20 cellular contexts compared by ENCODE assay signal in genomic region chr4:108099838-108100237, GRCh38.
DNase-seq lines count a peak whose midpoint lies in the region; ATAC-seq and TF ChIP-seq lines count a peak whose summit lies in the region.
"Had no signal": no experiment of that assay in that cellular context is flagged by ENCODE, and none has a peak within 500 bp of the region (broad histone marks: within the 10 kb centered on the region; RNA-seq: fewer than 3 reads in every experiment).

No MANE protein-coding gene starts in this region.

- TF ChIP-seq CTCF in A673 (conservative IDR thresholded peaks at IDR 0.05; ENCODE audit: low read depth, low read length) = no peak

- H3K36me3 Mint-ChIP-seq in activated T-cell treated with anti-CD3 and anti-CD28 coated beads, Interleukin-2, amount 50 U/mL, for 4 hours (ENCODE audit: insufficient read depth) = peaks cover 42% of the 10 kb centered on the region
- peaks cover 74% of the 10 kb centered on the region for H3K36me3 Mint-ChIP-seq in activated T-helper 2 cell treated with anti-CD3 and anti-CD28 coated beads, Interferon-gamma antibody, Interleukin-2, Interleukin-4, amounts not matched to agents 10 μg/mL and 5 μg/mL and 100 μg/mL, durations not matched to agents 14 hours and 24 hours and 36 hours (ENCODE audit: low read depth)
- H3K36me3 Mint-ChIP-seq in stimulated activated effector memory CD8-positive, alpha-beta T cell treated with anti-CD3 and anti-CD28 coated beads, Interleukin-12 subunit alpha, Interleukin-12 subunit beta, amount 100 ng/mL, for 72 hours = no peaks in the 10 kb centered on the region

- ATAC-seq in activated T-cell treated with anti-CD3 and anti-CD28 coated beads, Interleukin-2, amount 50 U/mL, for 4 hours = peak; percentile 73
- ATAC-seq in stimulated activated effector memory CD8-positive, alpha-beta T cell treated with anti-CD3 and anti-CD28 coated beads, Interleukin-12 subunit alpha, Interleukin-12 subunit beta, amount 100 ng/mL, for 72 hours = peak; percentile 66
- ATAC-seq: HepG2, Right ventricle myocardium inferior had no signal

- H3K27ac ChIP-seq in A673 (ENCODE audit: low read depth, low read length, poor library complexity, severe bottlenecking) = no peak overlapping the region
- H3K27ac ChIP-seq: BLaER1 treated with 17β-estradiol and CSF1 and Interleukin-3, amounts not matched to agents 10 nM and 100 nM had no signal

- H3K4me3 Mint-ChIP-seq in activated T-cell treated with anti-CD3 and anti-CD28 coated beads, Interleukin-2, amount 50 U/mL, for 4 hours = no peak overlapping the region
- H3K4me3 Mint-ChIP-seq in activated T-helper 2 cell treated with anti-CD3 and anti-CD28 coated beads, Interferon-gamma antibody, Interleukin-2, Interleukin-4, amounts not matched to agents 10 μg/mL and 5 μg/mL and 100 μg/mL, durations not matched to agents 14 hours and 24 hours and 36 hours (ENCODE audit: low read depth) = no peak overlapping the region
- H3K4me3 Mint-ChIP-seq in stimulated activated effector memory CD8-positive, alpha-beta T cell treated with anti-CD3 and anti-CD28 coated beads, Interleukin-12 subunit alpha, Interleukin-12 subunit beta, amount 100 ng/mL, for 72 hours = no peak overlapping the region
- H3K4me3 Mint-ChIP-seq: HFFc6 had no signal

- BruUV-seq in A673 (replicated peaks; lab: Mats Ljungman, UMichigan) = no TSS peak

- peak overlapping the region; percentile 50 for H3K27ac Mint-ChIP-seq in activated T-helper 2 cell treated with anti-CD3 and anti-CD28 coated beads, Interferon-gamma antibody, Interleukin-2, Interleukin-4, amounts not matched to agents 10 μg/mL and 5 μg/mL and 100 μg/mL, durations not matched to agents 14 hours and 24 hours and 36 hours
- H3K27ac Mint-ChIP-seq in stimulated activated effector memory CD8-positive, alpha-beta T cell treated with anti-CD3 and anti-CD28 coated beads, Interleukin-12 subunit alpha, Interleukin-12 subunit beta, amount 100 ng/mL, for 72 hours = no peak overlapping the region
- H3K27ac Mint-ChIP-seq: HFFc6 had no signal

- CTCF ChIA-PET in A673 (lab: Charles Lee) = no interaction called here

- H3K36me3 ChIP-seq in A673 (ENCODE audit: insufficient read depth, low read length, poor library complexity, severe bottlenecking) = no peaks in the 10 kb centered on the region

- H3K27me3 ChIP-seq in A673 (replicated peaks; ENCODE audit: insufficient read depth, low read depth, low read length, poor library complexity) = no peaks in the 10 kb centered on the region
- H3K27me3 ChIP-seq: BLaER1 treated with 17β-estradiol and CSF1 and Interleukin-3, amounts not matched to agents 10 nM and 100 nM had no signal

- DNase-seq in activated T-cell treated with anti-CD3 and anti-CD28 coated beads, Interleukin-2, amount 50 U/mL, for 4 hours = no peak
- DNase-seq in activated T-cell treated with anti-CD3 and anti-CD28 coated beads for 4 hours = no peak
- DNase-seq in MV-4-11 (lab: John Stamatoyannopoulos, UW) = peak; percentile 4
- no peak for DNase-seq in activated T-helper 2 cell treated with anti-CD3 and anti-CD28 coated beads, Interferon-gamma antibody, Interleukin-2, Interleukin-4, amounts not matched to agents 10 μg/mL and 5 μg/mL and 100 μg/mL, durations not matched to agents 14 hours and 24 hours and 36 hours (ENCODE audit: low spot score)
- no peak for DNase-seq in stimulated activated effector memory CD8-positive, alpha-beta T cell treated with anti-CD3 and anti-CD28 coated beads, Interleukin-12 subunit alpha, Interleukin-12 subunit beta, amount 100 ng/mL, for 72 hours (ENCODE audit: low spot score in 2 of 2)
- DNase-seq in germinal center (ENCODE audit: low spot score) = no peak
- no peak for DNase-seq in A673 (ENCODE audit: low spot score)
- no peak for DNase-seq in stimulated activated CD4-positive, alpha-beta T cell treated with anti-CD3 and anti-CD28 coated beads, Interleukin-1b, Interleukin-23, amount 100 ng/mL, for 48 hours
- DNase-seq: DMS79 treated with DMSO at 0.1 percent for 48 hours, H7, HFFc6, KBM-7, NCI-H1417, NCI-H187, NCI-H2107, NCI-H510A treated with DMSO at 0.1 percent for 48 hours, NCI-H774 had no signal

- intact Hi-C loops in activated T-helper 2 cell treated with anti-CD3 and anti-CD28 coated beads, Interferon-gamma antibody, Interleukin-2, Interleukin-4, amounts not matched to agents 10 μg/mL and 5 μg/mL and 100 μg/mL, durations not matched to agents 14 hours and 24 hours and 36 hours (cut with micrococcal nuclease) = loop anchor here (1.0 to 2.0 kb wide), 2 partner anchors 8 to 17 kb away; no protein-coding TSS in a partner anchor
- intact Hi-C loops in A673 (cut with micrococcal nuclease; ENCODE audit: unreplicated experiment) = no loop called here

- no peaks in the 10 kb centered on the region for H3K9me3 ChIP-seq in A673 (ENCODE audit: low read depth, low read length, poor library complexity, severe bottlenecking)
- H3K9me3 ChIP-seq: BLaER1 treated with 17β-estradiol and CSF1 and Interleukin-3, amounts not matched to agents 10 nM and 100 nM had no signal

- peaks cover 89% of the 10 kb centered on the region for H3K4me1 Mint-ChIP-seq in activated T-cell treated with anti-CD3 and anti-CD28 coated beads, Interleukin-2, amount 50 U/mL, for 4 hours (ENCODE audit: low read depth)
- H3K4me1 Mint-ChIP-seq in activated T-helper 2 cell treated with anti-CD3 and anti-CD28 coated beads, Interferon-gamma antibody, Interleukin-2, Interleukin-4, amounts not matched to agents 10 μg/mL and 5 μg/mL and 100 μg/mL, durations not matched to agents 14 hours and 24 hours and 36 hours (ENCODE audit: low read depth) = peaks cover 70% of the 10 kb centered on the region
- no peaks in the 10 kb centered on the region for H3K4me1 Mint-ChIP-seq in stimulated activated effector memory CD8-positive, alpha-beta T cell treated with anti-CD3 and anti-CD28 coated beads, Interleukin-12 subunit alpha, Interleukin-12 subunit beta, amount 100 ng/mL, for 72 hours

- H3K4me3 ChIP-seq in A673 (ENCODE audit: low read depth, low read length, poor library complexity, severe bottlenecking) = no peak overlapping the region
- H3K4me3 ChIP-seq: BLaER1 treated with 17β-estradiol and CSF1 and Interleukin-3, amounts not matched to agents 10 nM and 100 nM had no signal

- H3K4me1 ChIP-seq in A673 (ENCODE audit: insufficient read depth, low read length, poor library complexity, severe bottlenecking) = no peaks in the 10 kb centered on the region

- POLR2A ChIA-PET in A673 (lab: Charles Lee; ENCODE audit: low non-redundant PET) = no interaction called here

- no peaks in the 10 kb centered on the region for H3K27me3 Mint-ChIP-seq in activated T-cell treated with anti-CD3 and anti-CD28 coated beads, Interleukin-2, amount 50 U/mL, for 4 hours (ENCODE audit: low read depth)
- no peaks in the 10 kb centered on the region for H3K27me3 Mint-ChIP-seq in activated T-helper 2 cell treated with anti-CD3 and anti-CD28 coated beads, Interferon-gamma antibody, Interleukin-2, Interleukin-4, amounts not matched to agents 10 μg/mL and 5 μg/mL and 100 μg/mL, durations not matched to agents 14 hours and 24 hours and 36 hours (ENCODE audit: low read depth)

- no peaks in the 10 kb centered on the region for H3K9me3 Mint-ChIP-seq in activated T-cell treated with anti-CD3 and anti-CD28 coated beads, Interleukin-2, amount 50 U/mL, for 4 hours
- no peaks in the 10 kb centered on the region for H3K9me3 Mint-ChIP-seq in activated T-helper 2 cell treated with anti-CD3 and anti-CD28 coated beads, Interferon-gamma antibody, Interleukin-2, Interleukin-4, amounts not matched to agents 10 μg/mL and 5 μg/mL and 100 μg/mL, durations not matched to agents 14 hours and 24 hours and 36 hours
- no peaks in the 10 kb centered on the region for H3K9me3 Mint-ChIP-seq in stimulated activated effector memory CD8-positive, alpha-beta T cell treated with anti-CD3 and anti-CD28 coated beads, Interleukin-12 subunit alpha, Interleukin-12 subunit beta, amount 100 ng/mL, for 72 hours
- H3K9me3 Mint-ChIP-seq: HFFc6 had no signal
